31 cellular contexts compared by ENCODE assay signal in the genomic region with DNA sequence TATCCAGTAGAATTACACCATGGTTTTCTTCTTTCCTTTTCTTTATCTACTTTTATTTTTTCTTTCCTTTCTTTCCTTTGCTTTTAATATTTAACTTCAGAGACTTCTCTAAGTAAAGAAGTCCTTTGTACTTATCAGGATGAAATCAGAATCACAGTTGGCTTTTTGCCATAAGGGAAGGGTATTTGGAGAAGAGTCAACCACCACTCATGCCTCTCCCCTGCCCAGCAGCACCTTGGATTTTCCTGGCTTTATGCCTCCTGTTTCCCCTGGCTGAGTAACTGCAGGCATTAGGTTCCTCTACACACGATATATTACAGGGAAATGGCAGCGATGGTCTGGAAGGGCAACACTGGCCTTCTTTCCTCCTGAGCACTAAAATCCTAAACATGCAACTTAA.
DNase-seq lines count a peak whose midpoint lies in the region; ATAC-seq and TF ChIP-seq lines count a peak whose summit lies in the region.
"Had no signal": no experiment of that assay in that cellular context is flagged by ENCODE, and none has a peak within 500 bp of the region (broad histone marks: within the 10 kb centered on the region; RNA-seq: fewer than 3 reads in every experiment).

No MANE protein-coding gene starts in this region.

- peaks cover 18% of the 10 kb centered on the region for H3K4me1 Mint-ChIP-seq in nephron
- H3K4me1 Mint-ChIP-seq: activated CD4-positive, alpha-beta T cell treated with anti-CD3 and anti-CD28 coated beads, Interleukin-2, amount 10 ng/mL, durations not matched to agents 7 days and 5 days; memory B cell had no signal

- H3K27ac Mint-ChIP-seq in nephron, result peak overlapping the region; percentile 42 to 74 (median 59)
- H3K27ac Mint-ChIP-seq: activated CD4-positive, alpha-beta T cell treated with anti-CD3 and anti-CD28 coated beads, Interleukin-2, amount 10 ng/mL, durations not matched to agents 7 days and 5 days; memory B cell had no signal

- no peak overlapping the region for H4K91ac ChIP-seq in neuronal stem cell (ENCODE audit: low read depth, low read length, poor library complexity)

- no peaks in the 10 kb centered on the region for H3K27me3 ChIP-seq in neuronal stem cell (ENCODE audit: control insufficient read depth in 3 of 3, insufficient read depth in 3 of 3, low read depth in 1 of 3, low read length in 3 of 3)
- H3K27me3 ChIP-seq in upper lobe of right lung, result no peaks in the 10 kb centered on the region
- H3K27me3 ChIP-seq: adrenal gland, brain microvascular endothelial cell, heart left ventricle, transverse colon had no signal

- no peak overlapping the region for H2BK120ac ChIP-seq in neuronal stem cell (ENCODE audit: low read depth, low read length)

- no peak for ATAC-seq in HG02840 (IDR thresholded peaks at IDR 0.05; ENCODE audit: low FRiP score, unreplicated experiment)
- no peak for ATAC-seq in upper lobe of right lung
- ATAC-seq: GM12878, heart left ventricle, Panc1, sciatic nerve had no signal

- TF ChIP-seq CTCF in nephron (IDR thresholded peaks at IDR 0.05; ENCODE audit: unreplicated experiment in 3 of 3), result no peak
- no peak for TF ChIP-seq CTCF in upper lobe of right lung (IDR thresholded peaks at IDR 0.05)

- H3K79me1 ChIP-seq in neuronal stem cell (ENCODE audit: low read depth, low read length), result peaks cover 2% of the 10 kb centered on the region

- H3K9me3 ChIP-seq in neuronal stem cell (replicated peaks in 1 of 2; ENCODE audit: control insufficient read depth in 2 of 2, insufficient read depth in 1 of 2, low read depth in 1 of 2, low read length in 2 of 2), result no peaks in the 10 kb centered on the region
- H3K9me3 ChIP-seq in upper lobe of right lung, result no peaks in the 10 kb centered on the region
- H3K9me3 ChIP-seq: adrenal gland, heart left ventricle, transverse colon had no signal

- H2AFZ ChIP-seq in neuronal stem cell (ENCODE audit: low read length), result no peak overlapping the region

- no peak overlapping the region for H3K14ac ChIP-seq in neuronal stem cell (ENCODE audit: low read length)

- no peak overlapping the region for H3K18ac ChIP-seq in neuronal stem cell (ENCODE audit: low read length)

- H3K4me3 ChIP-seq in neuronal stem cell (ENCODE audit: low read length in 2 of 2) (no peak overlapping the region), upper lobe of right lung (no peak overlapping the region)
- H3K4me3 ChIP-seq: adrenal gland, GM12878, heart left ventricle, transverse colon had no signal

- peaks cover 6% of the 10 kb centered on the region for H3K36me3 Mint-ChIP-seq in nephron (ENCODE audit: low read depth)
- H3K36me3 Mint-ChIP-seq: memory B cell had no signal

- no peak overlapping the region for H2BK12ac ChIP-seq in neuronal stem cell (ENCODE audit: low read length)

- no peak overlapping the region for H2BK5ac ChIP-seq in neuronal stem cell (ENCODE audit: low read length)

- no peaks in the 10 kb centered on the region for H3K27me3 Mint-ChIP-seq in nephron (ENCODE audit: low read depth)
- H3K27me3 Mint-ChIP-seq: activated CD4-positive, alpha-beta T cell treated with anti-CD3 and anti-CD28 coated beads, Interleukin-2, amount 10 ng/mL, durations not matched to agents 7 days and 5 days; progenitor cell of endocrine pancreas had no signal

- H3K27ac ChIP-seq in neuronal stem cell (replicated peaks; ENCODE audit: low read length), result no peak overlapping the region
- no peak overlapping the region for H3K27ac ChIP-seq in upper lobe of right lung
- H3K27ac ChIP-seq: adrenal gland, brain microvascular endothelial cell, heart left ventricle, transverse colon had no signal

- H2AK5ac ChIP-seq in neuronal stem cell (ENCODE audit: low read depth, low read length), result no peak overlapping the region

- intact Hi-C loops in upper lobe of right lung (cut with DNase I), result no loop called here

- no peak overlapping the region for H2BK15ac ChIP-seq in neuronal stem cell (ENCODE audit: low read length)

- no CpG with 5 or more reads among the region's 2 CpGs for WGBS in neuronal stem cell (ENCODE audit: extremely low coverage in 2 of 2, insufficient read length in 2 of 2, insufficient replicate concordance in 1 of 2), 2 donors

- no peak overlapping the region for H4K8ac ChIP-seq in neuronal stem cell (ENCODE audit: low read depth, low read length)

- no peak overlapping the region for H3K9ac ChIP-seq in neuronal stem cell (ENCODE audit: low read depth, low read length, poor library complexity)

- H3K4me3 Mint-ChIP-seq in nephron, result no peak overlapping the region
- H3K4me3 Mint-ChIP-seq: activated CD4-positive, alpha-beta T cell treated with anti-CD3 and anti-CD28 coated beads, Interleukin-2, amount 10 ng/mL, durations not matched to agents 7 days and 5 days; memory B cell had no signal

- no peak overlapping the region for H3K4ac ChIP-seq in neuronal stem cell (ENCODE audit: low read length)

- no peak overlapping the region for H3K4me2 ChIP-seq in neuronal stem cell (ENCODE audit: insufficient read depth, low read length, poor library complexity, severe bottlenecking)

- H3K23ac ChIP-seq in neuronal stem cell (ENCODE audit: low read depth, low read length, poor library complexity), result no peak overlapping the region

- H3K36me3 ChIP-seq in neuronal stem cell (replicated peaks in 1 of 2; ENCODE audit: control insufficient read depth in 2 of 2, insufficient read depth in 2 of 2, low read length in 2 of 2), result no peaks in the 10 kb centered on the region
- H3K36me3 ChIP-seq in upper lobe of right lung, result no peaks in the 10 kb centered on the region
- H3K36me3 ChIP-seq: adrenal gland, brain microvascular endothelial cell, heart left ventricle, transverse colon had no signal

- DNase-seq in NCI-H345 (lab: John Stamatoyannopoulos, UW) (peak; percentile 25), NCI-H345 treated with DMSO at 0.1 percent for 48 hours (lab: John Stamatoyannopoulos, UW; ENCODE audit: unreplicated experiment) (no peak), NCI-H2029 (lab: John Stamatoyannopoulos, UW) (peak; percentile 52), astrocyte of the hippocampus (ENCODE audit: low read depth, low spot score) (peak; percentile 31), neuronal stem cell (ENCODE audit: low spot score) (no peak), upper lobe of right lung (no peak)
- DNase-seq: activated CD4-positive, alpha-beta T cell treated with anti-CD3 and anti-CD28 coated beads, Interleukin-2, amount 10 ng/mL, durations not matched to agents 7 days and 5 days; activated naive CD4-positive, alpha-beta T cell treated with Interleukin-2 at 50 U/mL for 16 hours; activated T-cell treated with anti-CD3 and anti-CD28 coated beads, Interleukin-2, amount 50 U/mL, for 48 hours; adrenal gland; brain microvascular endothelial cell; effector memory CD4-positive, alpha-beta T cell; EL; heart left ventricle; KBM-7; MM.1S; NCI-H1694; NCI-H510A; SHP77 treated with DMSO at 0.1 percent for 48 hours; stimulated activated CD4-positive, alpha-beta T cell treated with anti-CD3 and anti-CD28 coated beads, Interleukin-12 subunit alpha, Interleukin-12 subunit beta, amount 100 ng/mL, for 4 hours; stimulated activated CD4-positive, alpha-beta T cell treated with anti-CD3 and anti-CD28 coated beads, Interleukin-4, amount 100 ng/mL, for 1 hour; SW 1271; T-helper 9 cell; transverse colon had no signal

- H3K4me1 ChIP-seq in neuronal stem cell (ENCODE audit: control insufficient read depth in 2 of 2, insufficient read depth in 1 of 2, low read depth in 1 of 2, low read length in 2 of 2) (peaks cover 0 to 1% of the 10 kb centered on the region in 2 donors), upper lobe of right lung (no peaks in the 10 kb centered on the region)
- H3K4me1 ChIP-seq: adrenal gland, heart left ventricle had no signal

- peaks cover 6% of the 10 kb centered on the region for H3K9me3 Mint-ChIP-seq in nephron
- H3K9me3 Mint-ChIP-seq: activated CD4-positive, alpha-beta T cell treated with anti-CD3 and anti-CD28 coated beads, Interleukin-2, amount 10 ng/mL, durations not matched to agents 7 days and 5 days; memory B cell had no signal

Comparison
In these comparisons a context has a peak if more than half of its experiments do, and no peak if none do; other contexts are left out.
1. DNase-seq: peak in NCI-H345 (single experiment), NCI-H2029 (single experiment) and astrocyte of the hippocampus (single experiment); none in NCI-H345 treated with DMSO at 0.1 percent for 48 hours (single experiment), neuronal stem cell (single experiment) and upper lobe of right lung (single experiment).